18 cellular contexts compared by ENCODE assay signal in genomic region chr14:92552066-92552465, GRCh38. TPM values are rescaled to one million over a fixed set of nuclear protein-coding genes. Genes with fewer than 3 reads are reported as not detected.
DNase-seq lines count a peak whose midpoint lies in the region; ATAC-seq and TF ChIP-seq lines count a peak whose summit lies in the region.
"Had no signal": no experiment of that assay in that cellular context is flagged by ENCODE, and none has a peak within 500 bp of the region (broad histone marks: within the 10 kb centered on the region; RNA-seq: fewer than 3 reads in every experiment).

No MANE protein-coding gene starts in this region.

- no peaks in the 10 kb centered on the region for H3K9me3 ChIP-seq in ascending aorta
- H3K9me3 ChIP-seq: gastrocnemius medialis, vagina had no signal

- H3K4me3 ChIP-seq in ascending aorta, result no peak overlapping the region
- H3K4me3 ChIP-seq: gastrocnemius medialis, lung, vagina had no signal

- H3K36me3 ChIP-seq in ascending aorta, result peaks cover 6 to 14% of the 10 kb centered on the region in 2 donors
- H3K36me3 ChIP-seq: gastrocnemius medialis had no signal

- intact Hi-C loops in ascending aorta (cut with DNase I), result loop anchor here (2.0 to 5.0 kb wide), 2 partner anchors 27 to 40 kb away; partner anchors contain the start of gene RIN3

- H3K4me1 ChIP-seq in ascending aorta, result peaks cover 16 to 45% of the 10 kb centered on the region in 2 donors

- DNase-seq in ascending aorta (ENCODE audit: low spot score in 2 of 2) (no peak), pons (ENCODE audit: low spot score) (peak; percentile 36), mesenteric fat pad (ENCODE audit: low spot score) (no peak), SHP77 treated with DMSO at 0.1 percent for 48 hours (lab: John Stamatoyannopoulos, UW) (no peak), SKM-1 treated with dmso at 0.1 percent for 144 hours (lab: John Stamatoyannopoulos, UW; ENCODE audit: unreplicated experiment) (no peak)
- no peak for DNase-seq in central memory CD4-positive, alpha-beta T cell
- DNase-seq: DMS53; gastrocnemius medialis; KG1; NCI-H146; right cardiac atrium; stimulated activated CD4-positive, alpha-beta T cell treated with anti-CD3 and anti-CD28 coated beads, Interleukin-2, amount 100 ng/mL, for 24 hours had no signal

- peak overlapping the region; percentile 62 to 76 for H3K27ac ChIP-seq in ascending aorta
- H3K27ac ChIP-seq: gastrocnemius medialis, vagina, VCaP had no signal

- TF ChIP-seq CTCF in ascending aorta (IDR thresholded peaks at IDR 0.05), result no peak

- H3K27me3 ChIP-seq in ascending aorta, result no peaks in the 10 kb centered on the region
- H3K27me3 ChIP-seq: gastrocnemius medialis, vagina had no signal

- peak; percentile 11 for ATAC-seq in GM18498 (IDR thresholded peaks at IDR 0.05; ENCODE audit: unreplicated experiment)
- ATAC-seq in HG03520 (IDR thresholded peaks at IDR 0.05; ENCODE audit: unreplicated experiment), result peak; percentile 11
- ATAC-seq: activated naive CD4-positive, alpha-beta T cell treated with anti-CD3 and anti-CD28 coated beads, Interleukin-2, amount 50 U/mL, for 72 hours; gastrocnemius medialis; right cardiac atrium had no signal

RNA-seq across cellular contexts. Expression of gene RIN3, which starts 38.5 kb away (rescaled TPM):
- total RNA-seq in ascending aorta, result 30.3 TPM
- total RNA-seq in mesenteric fat pad, result 38.0 TPM
